15 cellular contexts compared by ENCODE assay signal in genomic region chr2:219540784-219541504, GRCh38. TPM values are rescaled to one million over a fixed set of nuclear protein-coding genes. Genes with fewer than 3 reads are reported as not detected.
DNase-seq lines count a peak whose midpoint lies in the region; ATAC-seq and TF ChIP-seq lines count a peak whose summit lies in the region.
"Had no signal": no experiment of that assay in that cellular context is flagged by ENCODE, and none has a peak within 500 bp of the region (broad histone marks: within the 10 kb centered on the region; RNA-seq: fewer than 3 reads in every experiment).

No MANE protein-coding gene starts in this region.

- no peak for ATAC-seq in stimulated activated effector memory CD8-positive, alpha-beta T cell treated with anti-CD3 and anti-CD28 coated beads, Interleukin-12 subunit alpha, Interleukin-12 subunit beta, amount 100 ng/mL, for 72 hours
- ATAC-seq: gastroesophageal sphincter had no signal

- H3K9ac ChIP-seq in OCI-LY1 (ENCODE audit: low read length): no peak overlapping the region

- peaks cover 29% of the 10 kb centered on the region for H3K27me3 Mint-ChIP-seq in activated naive CD4-positive, alpha-beta T cell treated with anti-CD3 and anti-CD28 coated beads, Interleukin-2, amount 10 ng/mL, durations not matched to agents 7 days and 5 days
- peaks cover 8% of the 10 kb centered on the region for H3K27me3 Mint-ChIP-seq in brain

- H4K20me1 ChIP-seq in OCI-LY1 (ENCODE audit: insufficient read depth, low read length): no peaks in the 10 kb centered on the region

- H3K27me3 ChIP-seq in OCI-LY1 (ENCODE audit: insufficient read depth, low read length): no peaks in the 10 kb centered on the region; the same call in 1 of the 2 replicates
- H3K27me3 ChIP-seq: gastroesophageal sphincter, testis had no signal

- peak overlapping the region; percentile 61 for H3K4me2 ChIP-seq in OCI-LY1 (ENCODE audit: low read length)

- H3K36me3 ChIP-seq in OCI-LY1 (ENCODE audit: insufficient read depth, low read length): peaks cover 11% of the 10 kb centered on the region; the same call in 1 of the 2 replicates

- H3F3A ChIP-seq in OCI-LY1 (ENCODE audit: insufficient read depth, low read length): no peaks in the 10 kb centered on the region

- TF ChIP-seq CTCF in OCI-LY1 (IDR thresholded peaks at IDR 0.05; ENCODE audit: low read length) (no peak), brain (conservative IDR thresholded peaks at IDR 0.05) (no peak), RWPE1 (conservative IDR thresholded peaks at IDR 0.05; ENCODE audit: low read depth) (no peak), lower leg skin (IDR thresholded peaks at IDR 0.05) (no peak)

- intact Hi-C loops in lower leg skin (cut with DNase I; ENCODE audit: low total_unique reads): loop anchor here (5.0 kb wide), 1 partner anchor 146 kb away; no protein-coding TSS in a partner anchor

- 91 to 94% methylated on average over 11 to 12 of the region's 12 CpGs for WGBS in lower leg skin, 2 donors

- TF ChIP-seq POLR2A in lower leg skin (IDR thresholded peaks at IDR 0.05): no peak

- H3K9me3 Mint-ChIP-seq in activated naive CD4-positive, alpha-beta T cell treated with anti-CD3 and anti-CD28 coated beads, Interleukin-2, amount 10 ng/mL, durations not matched to agents 7 days and 5 days: no peaks in the 10 kb centered on the region
- H3K9me3 Mint-ChIP-seq in brain: peaks cover 0 to 3% (median 0%) of the 10 kb centered on the region in 5 experiments
- H3K9me3 Mint-ChIP-seq in stimulated activated effector memory CD8-positive, alpha-beta T cell treated with anti-CD3 and anti-CD28 coated beads, Interleukin-12 subunit alpha, Interleukin-12 subunit beta, amount 100 ng/mL, for 72 hours: no peaks in the 10 kb centered on the region

- H3K4me3 ChIP-seq in OCI-LY1 (ENCODE audit: low read depth, low read length, poor library complexity, severe bottlenecking): no peak overlapping the region
- no peak overlapping the region for H3K4me3 ChIP-seq in lower leg skin (ENCODE audit: low read depth, poor library complexity, severe bottlenecking)

- peaks cover 23% of the 10 kb centered on the region for H3K4me1 Mint-ChIP-seq in activated naive CD4-positive, alpha-beta T cell treated with anti-CD3 and anti-CD28 coated beads, Interleukin-2, amount 10 ng/mL, durations not matched to agents 7 days and 5 days
- H3K4me1 Mint-ChIP-seq in brain: peaks cover 72% of the 10 kb centered on the region
- peaks cover 29% of the 10 kb centered on the region for H3K4me1 Mint-ChIP-seq in stimulated activated effector memory CD8-positive, alpha-beta T cell treated with anti-CD3 and anti-CD28 coated beads, Interleukin-12 subunit alpha, Interleukin-12 subunit beta, amount 100 ng/mL, for 72 hours

- H2AFZ ChIP-seq in OCI-LY1 (ENCODE audit: low read length): no peak overlapping the region

- peaks cover 13% of the 10 kb centered on the region for H3K4me1 ChIP-seq in OCI-LY1 (ENCODE audit: insufficient read depth, low read length, severe bottlenecking)

- CTCF ChIA-PET in activated naive CD4-positive, alpha-beta T cell treated with anti-CD3 and anti-CD28 coated beads, Interleukin-2, amount 10 ng/mL, durations not matched to agents 7 days and 5 days (lab: Charles Lee): interaction anchor here (0.6 to 3.9 kb wide), 38 partner anchors 9 to 162 kb away, joined by 3 to 72 read pairs (median 4); partner anchors contain the start of gene STK11IP
- CTCF ChIA-PET in RWPE1 (lab: Yijun Ruan, JAX): interaction anchor here (0.5 to 5.5 kb wide), 21 partner anchors 10 to 1584 kb away, joined by 3 to 25 read pairs (median 3); a partner anchor contains a TSS

- DNase-seq in activated naive CD4-positive, alpha-beta T cell treated with anti-CD3 and anti-CD28 coated beads, Interleukin-2, amount 10 ng/mL, durations not matched to agents 7 days and 5 days: no peak
- DNase-seq in activated naive CD4-positive, alpha-beta T cell treated with Interleukin-2 at 50 U/mL for 16 hours: no peak
- DNase-seq in stimulated activated effector memory CD8-positive, alpha-beta T cell treated with anti-CD3 and anti-CD28 coated beads, Interleukin-12 subunit alpha, Interleukin-12 subunit beta, amount 100 ng/mL, for 72 hours (ENCODE audit: low spot score in 2 of 2): no peak
- DNase-seq in RWPE1 (ENCODE audit: low spot score) (no peak), amniotic stem cell (lab: John Stamatoyannopoulos, UW) (no peak), lower leg skin (ENCODE audit: low spot score in 2 of 2) (no peak)

- H3K36me3 Mint-ChIP-seq in activated naive CD4-positive, alpha-beta T cell treated with anti-CD3 and anti-CD28 coated beads, Interleukin-2, amount 10 ng/mL, durations not matched to agents 7 days and 5 days: peaks cover 4% of the 10 kb centered on the region
- H3K36me3 Mint-ChIP-seq in brain: peaks cover 32% of the 10 kb centered on the region
- H3K36me3 Mint-ChIP-seq in stimulated activated effector memory CD8-positive, alpha-beta T cell treated with anti-CD3 and anti-CD28 coated beads, Interleukin-12 subunit alpha, Interleukin-12 subunit beta, amount 100 ng/mL, for 72 hours: peaks cover 33% of the 10 kb centered on the region

- H3K79me2 ChIP-seq in OCI-LY1 (ENCODE audit: insufficient read depth, low read length): no peaks in the 10 kb centered on the region

- H3K27ac ChIP-seq in OCI-LY1 (ENCODE audit: low read depth, low read length, poor library complexity, severe bottlenecking): no peak overlapping the region
- no peak overlapping the region for H3K27ac ChIP-seq in RWPE1

- H3K9me3 ChIP-seq in OCI-LY1 (ENCODE audit: low read length): no peaks in the 10 kb centered on the region
- H3K9me3 ChIP-seq: gastroesophageal sphincter, testis had no signal

- no peaks in the 10 kb centered on the region for H3K9me2 ChIP-seq in OCI-LY1 (ENCODE audit: low read depth, low read length)

- no peak overlapping the region for H3K27ac Mint-ChIP-seq in activated naive CD4-positive, alpha-beta T cell treated with anti-CD3 and anti-CD28 coated beads, Interleukin-2, amount 10 ng/mL, durations not matched to agents 7 days and 5 days
- H3K27ac Mint-ChIP-seq in brain: peak overlapping the region in 4 of 5 experiments; percentile 75 to 85 (median 80)
- no peak overlapping the region for H3K27ac Mint-ChIP-seq in stimulated activated effector memory CD8-positive, alpha-beta T cell treated with anti-CD3 and anti-CD28 coated beads, Interleukin-12 subunit alpha, Interleukin-12 subunit beta, amount 100 ng/mL, for 72 hours

- peak overlapping the region; percentile 28 for H3K4me3 Mint-ChIP-seq in activated naive CD4-positive, alpha-beta T cell treated with anti-CD3 and anti-CD28 coated beads, Interleukin-2, amount 10 ng/mL, durations not matched to agents 7 days and 5 days
- peak overlapping the region; percentile 63 to 98 (median 93) for H3K4me3 Mint-ChIP-seq in brain
- H3K4me3 Mint-ChIP-seq in stimulated activated effector memory CD8-positive, alpha-beta T cell treated with anti-CD3 and anti-CD28 coated beads, Interleukin-12 subunit alpha, Interleukin-12 subunit beta, amount 100 ng/mL, for 72 hours: peak overlapping the region; percentile 88

- POLR2A ChIA-PET in RWPE1 (lab: Yijun Ruan, JAX; ENCODE audit: low non-redundant PET): no interaction called here

RNA-seq across cellular contexts. Expression of gene CHPF, which starts 2.7 kb away (rescaled TPM):
- 41.6 TPM for polyA plus RNA-seq in brain (ENCODE audit: insufficient read depth, low read depth, low replicate concordance)
- 10 to 100 TPM; 37.8 to 73.1 (median 58.4) TPM for total RNA-seq in lower leg skin

RNA-seq across cellular contexts. Expression of gene TMEM198, which starts 2.9 kb away (rescaled TPM):
- 23.1 TPM for polyA plus RNA-seq in brain (ENCODE audit: insufficient read depth, low read depth, low replicate concordance)
- total RNA-seq in lower leg skin: 1 to 10 TPM in 2 of 4 donors, under 1 TPM in 2; 0.17 to 2.1 (median 1.0) TPM
- total RNA-seq: endothelial cell of umbilical vein had no signal
- polyA plus RNA-seq: endothelial cell of umbilical vein had no signal

RNA-seq across cellular contexts. Expression of gene ASIC4, which starts 26.7 kb away (rescaled TPM):
- polyA plus RNA-seq in brain (ENCODE audit: insufficient read depth, low read depth, low replicate concordance): 1.2 TPM
- total RNA-seq in lower leg skin: under 1 TPM in 1 of 4 donors, not detected in 3; 0.26 TPM
- total RNA-seq: endothelial cell of umbilical vein; HT1080; kidney; mucosa of gallbladder; T-helper 1 cell treated with Interleukin-12 subunit alpha and Interleukin-12 subunit beta and Interleukin-4 antibody, amounts not matched to agents 30 ng/mL and 1 ng/mL, for 36 hours had no signal
- polyA plus RNA-seq: endothelial cell of umbilical vein had no signal

RNA-seq across cellular contexts. Expression of gene OBSL1, which starts 30.4 kb away (rescaled TPM):
- polyA plus RNA-seq in brain (ENCODE audit: insufficient read depth, low read depth, low replicate concordance): 91.4 TPM
- total RNA-seq in lower leg skin: 10 to 100 TPM; 34.2 to 52.7 (median 42.7) TPM

RNA-seq across cellular contexts. Expression of gene INHA, which starts 31.2 kb away (rescaled TPM):
- polyA plus RNA-seq in brain (ENCODE audit: insufficient read depth, low read depth, low replicate concordance): 0.37 TPM
- total RNA-seq in lower leg skin: 1 to 10 TPM in 1 of 4 donors, under 1 TPM in 2, not detected in 1; 0.58 to 1.4 (median 0.84) TPM
- total RNA-seq: endothelial cell of umbilical vein; HT1080; T-helper 1 cell treated with Interleukin-12 subunit alpha and Interleukin-12 subunit beta and Interleukin-4 antibody, amounts not matched to agents 30 ng/mL and 1 ng/mL, for 36 hours had no signal

Comparison
In these comparisons a context has a peak if more than half of its experiments do, and no peak if none do; other contexts are left out.
1. H3K27ac Mint-ChIP-seq: peak in brain (4 of 5); none in activated naive CD4-positive, alpha-beta T cell treated with anti-CD3 and anti-CD28 coated beads, Interleukin-2, amount 10 ng/mL, durations not matched to agents 7 days and 5 days (single experiment) and stimulated activated effector memory CD8-positive, alpha-beta T cell treated with anti-CD3 and anti-CD28 coated beads, Interleukin-12 subunit alpha, Interleukin-12 subunit beta, amount 100 ng/mL, for 72 hours (single experiment).
2. H3K4me3 Mint-ChIP-seq: peak in every context shown above with its lines; median percentile 93 in brain; 88 in stimulated activated effector memory CD8-positive, alpha-beta T cell treated with anti-CD3 and anti-CD28 coated beads, Interleukin-12 subunit alpha, Interleukin-12 subunit beta, amount 100 ng/mL, for 72 hours; 28 in activated naive CD4-positive, alpha-beta T cell treated with anti-CD3 and anti-CD28 coated beads, Interleukin-2, amount 10 ng/mL, durations not matched to agents 7 days and 5 days.